15 cellular contexts compared by ENCODE assay signal in genomic region chr9:127370651-127371648, GRCh38. TPM values are rescaled to one million over a fixed set of nuclear protein-coding genes. Genes with fewer than 3 reads are reported as not detected.
DNase-seq lines count a peak whose midpoint lies in the region; ATAC-seq and TF ChIP-seq lines count a peak whose summit lies in the region.
"Had no signal": no experiment of that assay in that cellular context is flagged by ENCODE, and none has a peak within 500 bp of the region (broad histone marks: within the 10 kb centered on the region; RNA-seq: fewer than 3 reads in every experiment).

No MANE protein-coding gene starts in this region.

- TF ChIP-seq CTCF in H9 (conservative IDR thresholded peaks at IDR 0.05) (no peak), spleen (IDR thresholded peaks at IDR 0.05 in 8 of 11, conservative IDR thresholded peaks at IDR 0.05 in 3 of 11) (no peak), transverse colon (IDR thresholded peaks at IDR 0.05) (no peak), osteoblast (IDR thresholded peaks at IDR 0.05; ENCODE audit: extremely low read depth, low read depth, low read length) (no peak)

- no peak overlapping the region for H3K27ac Mint-ChIP-seq in activated T-cell treated with anti-CD3 and anti-CD28 coated beads, Interleukin-2, amount 50 U/mL, for 24 hours
- peak overlapping the region in 2 of 3 experiments; percentile 6 to 45; a peak in 2 of 7 replicates for H3K27ac Mint-ChIP-seq in H9
- no peak overlapping the region for H3K27ac Mint-ChIP-seq in activated CD8-positive, alpha-beta T cell treated with anti-CD3 and anti-CD28 coated beads, Interleukin-2, amount 10 ng/mL, durations not matched to agents 7 days and 5 days

- no CpG with 5 or more reads among the region's 13 CpGs for WGBS in H9 (ENCODE audit: extremely low coverage, insufficient read length, low lambda C conversion rate)
- WGBS in spleen, 5 donors, result 82 to 89% (median 86%) methylated on average over 13 of the region's 13 CpGs
- WGBS in transverse colon (ENCODE audit: low coverage in 1 of 2), 2 donors, result 65% methylated on average over 13 of the region's 13 CpGs

- no peak overlapping the region for H3K56ac ChIP-seq in H9 (ENCODE audit: insufficient read length, low read depth, low read length)

- no peak overlapping the region for H4K91ac ChIP-seq in H9 (ENCODE audit: insufficient read length, low read depth, low read length)

- H3K23me2 ChIP-seq in H9 (ENCODE audit: insufficient read length, low read depth, low read length, poor library complexity, severe bottlenecking), result no peaks in the 10 kb centered on the region

- H3K14ac ChIP-seq in H9 (ENCODE audit: insufficient read depth, low read length), result no peak overlapping the region; the same call in 1 of the 2 replicates

- H2BK15ac ChIP-seq in H9 (ENCODE audit: low read depth, low read length), result no peak overlapping the region

- H3K9ac ChIP-seq in H9 (ENCODE audit: extremely low read depth, insufficient read length, low read length), result no peak overlapping the region

- H3K27me3 Mint-ChIP-seq in activated T-cell treated with anti-CD3 and anti-CD28 coated beads, Interleukin-2, amount 50 U/mL, for 24 hours, result peaks cover 73% of the 10 kb centered on the region
- peaks cover 3% of the 10 kb centered on the region for H3K27me3 Mint-ChIP-seq in H9 (ENCODE audit: low read depth)
- peaks cover 56% of the 10 kb centered on the region for H3K27me3 Mint-ChIP-seq in activated CD8-positive, alpha-beta T cell treated with anti-CD3 and anti-CD28 coated beads, Interleukin-2, amount 10 ng/mL, durations not matched to agents 7 days and 5 days (ENCODE audit: low read depth)

- no peaks in the 10 kb centered on the region for H3K36me3 Mint-ChIP-seq in activated T-cell treated with anti-CD3 and anti-CD28 coated beads, Interleukin-2, amount 50 U/mL, for 24 hours (ENCODE audit: low read depth)
- H3K36me3 Mint-ChIP-seq in H9 (ENCODE audit: insufficient read depth in 1 of 3, low read depth in 3 of 3), result no peaks in the 10 kb centered on the region
- H3K36me3 Mint-ChIP-seq in activated CD8-positive, alpha-beta T cell treated with anti-CD3 and anti-CD28 coated beads, Interleukin-2, amount 10 ng/mL, durations not matched to agents 7 days and 5 days (ENCODE audit: low read depth), result no peaks in the 10 kb centered on the region

- no peak overlapping the region for H3K4ac ChIP-seq in H9 (ENCODE audit: low read depth, low read length)

- in situ Hi-C loops in transverse colon (cut with MboI; ENCODE audit: low pct_ligation_motif_present in 1 of 4, low pct_unique_long_range_greater_than_20kb in 1 of 4, low sequenced_read_pairs in 3 of 4), result no loop called here

- POLR2A ChIA-PET in activated CD8-positive, alpha-beta T cell treated with anti-CD3 and anti-CD28 coated beads, Interleukin-2, amount 10 ng/mL, durations not matched to agents 7 days and 5 days (lab: Charles Lee), result interaction anchor here (0.6 to 1.1 kb wide), 3 partner anchors 28 to 1690 kb away, joined by 3 read pairs; partner anchors contain the start of gene LRSAM1

- no peak overlapping the region for H2AK5ac ChIP-seq in H9 (ENCODE audit: insufficient read length, low read length)

- H3K27me3 ChIP-seq in H9 (ENCODE audit: insufficient read depth, low read length), result no peaks in the 10 kb centered on the region
- peaks cover 0 to 16% (median 0%) of the 10 kb centered on the region in 7 donors for H3K27me3 ChIP-seq in spleen (replicated peaks in 1 of 7)
- H3K27me3 ChIP-seq in transverse colon, result no peaks in the 10 kb centered on the region
- H3K27me3 ChIP-seq in osteoblast (ENCODE audit: insufficient read depth, low read length), result peaks cover 20% of the 10 kb centered on the region

- no peak overlapping the region for H3K18ac ChIP-seq in H9 (ENCODE audit: insufficient read length, low read depth, low read length)

- CTCF ChIA-PET in activated CD8-positive, alpha-beta T cell treated with anti-CD3 and anti-CD28 coated beads, Interleukin-2, amount 10 ng/mL, durations not matched to agents 7 days and 5 days (lab: Charles Lee), result interaction anchor here (1.5 kb wide), 1 partner anchor 17 kb away, joined by 3 read pairs; no protein-coding TSS in a partner anchor

- H3K79me2 ChIP-seq in H9 (ENCODE audit: insufficient read depth, low read length), result no peaks in the 10 kb centered on the region
- no peaks in the 10 kb centered on the region for H3K79me2 ChIP-seq in osteoblast (ENCODE audit: insufficient read depth, low read length)

- H3K23ac ChIP-seq in H9 (ENCODE audit: insufficient read length, low read depth, low read length), result no peak overlapping the region

- no peak overlapping the region for H2BK20ac ChIP-seq in H9 (ENCODE audit: low read depth, low read length, poor library complexity, severe bottlenecking)

- no peak overlapping the region for H2BK120ac ChIP-seq in H9 (ENCODE audit: low read depth, low read length, poor library complexity, severe bottlenecking)

- no peaks in the 10 kb centered on the region for H3K9me3 Mint-ChIP-seq in activated T-cell treated with anti-CD3 and anti-CD28 coated beads, Interleukin-2, amount 50 U/mL, for 24 hours
- H3K9me3 Mint-ChIP-seq in H9, result no peaks in the 10 kb centered on the region
- H3K9me3 Mint-ChIP-seq in activated CD8-positive, alpha-beta T cell treated with anti-CD3 and anti-CD28 coated beads, Interleukin-2, amount 10 ng/mL, durations not matched to agents 7 days and 5 days (ENCODE audit: insufficient read depth), result no peaks in the 10 kb centered on the region

- no peak overlapping the region for H3K4me3 Mint-ChIP-seq in activated T-cell treated with anti-CD3 and anti-CD28 coated beads, Interleukin-2, amount 50 U/mL, for 24 hours
- no peak overlapping the region for H3K4me3 Mint-ChIP-seq in H9
- H3K4me3 Mint-ChIP-seq in activated CD8-positive, alpha-beta T cell treated with anti-CD3 and anti-CD28 coated beads, Interleukin-2, amount 10 ng/mL, durations not matched to agents 7 days and 5 days, result no peak overlapping the region

- DNase-seq in activated T-cell treated with anti-CD3 and anti-CD28 coated beads, Interleukin-2, amount 50 U/mL, for 24 hours, result peak; percentile 16
- DNase-seq in activated T-cell treated with anti-CD3 and anti-CD28 coated beads for 4 hours (no peak), H9 (no peak), left ventricle myocardium superior (no peak), spleen (peak; percentile 42), transverse colon (no peak), osteoblast (ENCODE audit: insufficient read length, low spot score, missing footprints) (no peak)
- DNase-seq in activated CD8-positive, alpha-beta T cell treated with anti-CD3 and anti-CD28 coated beads, Interleukin-2, amount 10 ng/mL, durations not matched to agents 7 days and 5 days, result no peak
- DNase-seq: DMS53, HCEC 1CT, NCI-H1417 treated with DMSO at 0.1 percent for 48 hours, NCI-H2029, NCI-H524, RPMI8226 had no signal

- no peak overlapping the region for H4K5ac ChIP-seq in H9 (ENCODE audit: insufficient read length, low read depth, low read length)

- intact Hi-C loops in left ventricle myocardium superior (cut with micrococcal nuclease), result no loop called here
- intact Hi-C loops in spleen (cut with DNase I; ENCODE audit: low total_unique reads), result no loop called here
- intact Hi-C loops in transverse colon (cut with DNase I; ENCODE audit: low total_unique reads), result no loop called here

- no peak overlapping the region for H4K8ac ChIP-seq in H9 (replicated peaks; ENCODE audit: insufficient read length, low read depth, low read length)

- peak; percentile 30 for ATAC-seq in left ventricle myocardium superior
- no peak for ATAC-seq in activated CD8-positive, alpha-beta T cell treated with anti-CD3 and anti-CD28 coated beads, Interleukin-2, amount 10 ng/mL, durations not matched to agents 7 days and 5 days
- ATAC-seq: GM12878 had no signal

- no peaks in the 10 kb centered on the region for H3K4me1 Mint-ChIP-seq in activated T-cell treated with anti-CD3 and anti-CD28 coated beads, Interleukin-2, amount 50 U/mL, for 24 hours (ENCODE audit: low read depth)
- peaks cover 24 to 29% of the 10 kb centered on the region in 2 experiments for H3K4me1 Mint-ChIP-seq in H9
- H3K4me1 Mint-ChIP-seq in activated CD8-positive, alpha-beta T cell treated with anti-CD3 and anti-CD28 coated beads, Interleukin-2, amount 10 ng/mL, durations not matched to agents 7 days and 5 days (ENCODE audit: low read depth), result no peaks in the 10 kb centered on the region

- H4K20me1 ChIP-seq in H9 (ENCODE audit: control insufficient read depth, insufficient read depth, insufficient read length) (no peaks in the 10 kb centered on the region), osteoblast (ENCODE audit: insufficient read depth, low read length) (no peaks in the 10 kb centered on the region)

- H3T11ph ChIP-seq in H9 (ENCODE audit: low read length), result no peak overlapping the region

- no peak overlapping the region for H2AFZ ChIP-seq in H9 (ENCODE audit: low read length)
- H2AFZ ChIP-seq in osteoblast (ENCODE audit: low read length), result no peak overlapping the region

- H3K36me3 ChIP-seq in spleen, result no peaks in the 10 kb centered on the region
- H3K36me3 ChIP-seq in transverse colon, result no peaks in the 10 kb centered on the region
- H3K36me3 ChIP-seq in osteoblast (ENCODE audit: insufficient read depth, low read length), result no peaks in the 10 kb centered on the region

- no peaks in the 10 kb centered on the region for H3K4me1 ChIP-seq in H9 (ENCODE audit: insufficient read depth, low read length)
- H3K4me1 ChIP-seq in spleen, result peaks cover 0 to 17% (median 3%) of the 10 kb centered on the region in 6 donors
- H3K4me1 ChIP-seq in transverse colon, result peaks cover 0 to 3% (median 0%) of the 10 kb centered on the region in 4 donors
- no peaks in the 10 kb centered on the region for H3K4me1 ChIP-seq in osteoblast (ENCODE audit: insufficient read depth, low read length)

- TF ChIP-seq POLR2A in spleen (IDR thresholded peaks at IDR 0.05) (no peak), transverse colon (IDR thresholded peaks at IDR 0.05) (no peak)

- H3K4me3 ChIP-seq in spleen (no peak overlapping the region), transverse colon (no peak overlapping the region), osteoblast (ENCODE audit: insufficient read depth, low read length) (no peak overlapping the region)
- H3K4me3 ChIP-seq: GM12878 had no signal

- H3K4me2 ChIP-seq in H9 (ENCODE audit: insufficient read depth, insufficient read length, low read length) (no peak overlapping the region), osteoblast (ENCODE audit: insufficient read depth, low read length) (no peak overlapping the region)

- no peaks in the 10 kb centered on the region for H3K79me1 ChIP-seq in H9 (ENCODE audit: insufficient read depth, low read depth, low read length, poor library complexity, severe bottlenecking)

- no peak for TF ChIP-seq EP300 in transverse colon (IDR thresholded peaks at IDR 0.05; ENCODE audit: low read depth)

- no peaks in the 10 kb centered on the region for H3K9me3 ChIP-seq in H9 (ENCODE audit: control insufficient read depth, low read depth, low read length)
- no peaks in the 10 kb centered on the region for H3K9me3 ChIP-seq in spleen
- H3K9me3 ChIP-seq in transverse colon, result no peaks in the 10 kb centered on the region
- H3K9me3 ChIP-seq in osteoblast (ENCODE audit: low read depth, low read length), result no peaks in the 10 kb centered on the region

- H2BK5ac ChIP-seq in H9 (ENCODE audit: insufficient read length, low read length), result no peak overlapping the region

- H3K27ac ChIP-seq in H9 (ENCODE audit: insufficient read length, low read depth, low read length) (no peak overlapping the region), spleen (peak overlapping the region in 4 of 8 donors; percentile 5 to 63 (median 43)), transverse colon (no peak overlapping the region), osteoblast (ENCODE audit: low read depth, low read length) (no peak overlapping the region)

- no peak overlapping the region for H2BK12ac ChIP-seq in H9 (ENCODE audit: insufficient read length, low read depth, low read length)

RNA-seq across cellular contexts. Expression of gene SLC2A8, which starts 26.0 kb away (rescaled TPM):
- total RNA-seq in H9 (2021) (38.3 and 38.4 TPM in 2 replicates), left ventricle myocardium superior (18.6 TPM), spleen (10 to 100 TPM; 16.8 to 32.0 (median 23.0) TPM), transverse colon (10 to 100 TPM in 3 of 4 donors, 1 to 10 TPM in 1; 9.6 to 95.8 (median 29.4) TPM), osteoblast (5.4 and 6.8 TPM in 2 replicates)
- 10 to 100 TPM; 10.0 to 18.3 (median 14.5) TPM for polyA plus RNA-seq in spleen
- total RNA-seq in activated CD8-positive, alpha-beta T cell treated with anti-CD3 and anti-CD28 coated beads, Interleukin-2, amount 10 ng/mL, durations not matched to agents 7 days and 5 days, result 1 to 10 TPM; 5.6 to 7.2 TPM

RNA-seq across cellular contexts. Expression of gene ZNF79, which starts 53.2 kb away (rescaled TPM):
- total RNA-seq in H9 (2021) (11.5 TPM in 2 replicates), left ventricle myocardium superior (7.4 TPM), spleen (10 to 100 TPM; 10.4 to 14.7 (median 12.7) TPM), transverse colon (10 to 100 TPM in 3 of 4 donors, 1 to 10 TPM in 1; 9.4 to 12.3 (median 11.3) TPM), osteoblast (11.9 and 13.3 TPM in 2 replicates)
- polyA plus RNA-seq in spleen, result 1 to 10 TPM; 2.3 to 4.1 (median 3.8) TPM
- total RNA-seq in activated CD8-positive, alpha-beta T cell treated with anti-CD3 and anti-CD28 coated beads, Interleukin-2, amount 10 ng/mL, durations not matched to agents 7 days and 5 days, result 10 to 100 TPM; 11.3 to 12.1 TPM

Comparison
In these comparisons a context has a peak if more than half of its experiments do, and no peak if none do; other contexts are left out.
1. DNase-seq: peak in activated T-cell treated with anti-CD3 and anti-CD28 coated beads, Interleukin-2, amount 50 U/mL, for 24 hours (single experiment) and spleen (single experiment); none in activated T-cell treated with anti-CD3 and anti-CD28 coated beads for 4 hours (single experiment), H9 (single experiment), left ventricle myocardium superior (single experiment), activated CD8-positive, alpha-beta T cell treated with anti-CD3 and anti-CD28 coated beads, Interleukin-2, amount 10 ng/mL, durations not matched to agents 7 days and 5 days (single experiment), transverse colon (single experiment) and osteoblast (single experiment).
2. H3K27ac Mint-ChIP-seq: peak in H9 (2 of 3); none in activated T-cell treated with anti-CD3 and anti-CD28 coated beads, Interleukin-2, amount 50 U/mL, for 24 hours (single experiment) and activated CD8-positive, alpha-beta T cell treated with anti-CD3 and anti-CD28 coated beads, Interleukin-2, amount 10 ng/mL, durations not matched to agents 7 days and 5 days (single experiment).